10 cellular contexts compared by ENCODE assay signal in genomic region chr9:127950513-127951210, GRCh38. TPM values are rescaled to one million over a fixed set of nuclear protein-coding genes. Genes with fewer than 3 reads are reported as not detected.
DNase-seq lines count a peak whose midpoint lies in the region; ATAC-seq, FAIRE-seq and TF ChIP-seq lines count a peak whose summit lies in the region.
"Had no signal": no experiment of that assay in that cellular context is flagged by ENCODE, and none has a peak within 500 bp of the region (broad histone marks: within the 10 kb centered on the region; RNA-seq: fewer than 3 reads in every experiment).

No MANE protein-coding gene starts in this region.

- peak overlapping the region; percentile 72 for H3K27ac ChIP-seq in Panc1 (ENCODE audit: low read length)
- H3K27ac ChIP-seq in GM12878 (ENCODE audit: control insufficient read depth, insufficient read depth), result no peak overlapping the region
- H3K27ac ChIP-seq: tibial artery had no signal

- 92% methylated on average over 20 of the region's 20 CpGs for WGBS in GM12878 (ENCODE audit: insufficient coverage, insufficient replicate concordance, low lambda C conversion rate, missing lambda C conversion rate)

- peak overlapping the region; percentile 44 to 54 for H3K4me3 Mint-ChIP-seq in stimulated activated naive CD8-positive, alpha-beta T cell treated with anti-CD3 and anti-CD28 coated beads, Interleukin-15, amount 100 ng/mL, for 72 hours
- H3K4me3 Mint-ChIP-seq in activated T-cell treated with anti-CD3 and anti-CD28 coated beads, Interleukin-2, amount 50 U/mL, for 4 hours, result no peak overlapping the region

- DNase-seq in Panc1 (ENCODE audit: low read depth, low spot score) (no peak), GM12878 (ENCODE audit: low read depth, low spot score) (no peak), hippocampal formation (lab: John Stamatoyannopoulos, UW) (peak; percentile 93 to 98), islet precursor cell (no peak), DMS 273 treated with DMSO at 0.1 percent for 48 hours (lab: John Stamatoyannopoulos, UW) (no peak), NCI-H774 (lab: John Stamatoyannopoulos, UW) (no peak)
- no peak for DNase-seq in stimulated activated naive CD8-positive, alpha-beta T cell treated with anti-CD3 and anti-CD28 coated beads, Interleukin-15, amount 100 ng/mL, for 72 hours
- DNase-seq in activated T-cell treated with anti-CD3 and anti-CD28 coated beads, Interleukin-2, amount 50 U/mL, for 4 hours, result no peak
- DNase-seq: KG1, tibial artery had no signal

- ATAC-seq in Panc1 (no peak), GM12878 (no peak)
- ATAC-seq in stimulated activated naive CD8-positive, alpha-beta T cell treated with anti-CD3 and anti-CD28 coated beads, Interleukin-15, amount 100 ng/mL, for 72 hours, result no peak
- ATAC-seq in activated T-cell treated with anti-CD3 and anti-CD28 coated beads, Interleukin-2, amount 50 U/mL, for 4 hours, result no peak

- H4K20me1 ChIP-seq in GM12878 (ENCODE audit: control insufficient read depth, insufficient read depth), result 0 out of 2 replicates have a peak, but pooled peaks cover 3% of the 10 kb centered on the region

- no peak for TF ChIP-seq RAD21 in GM12878 (IDR thresholded peaks at IDR 0.05; ENCODE audit: insufficient read depth, low read depth, low read length)

- no TSS peak for BruUV-seq in Panc1 (replicated peaks; lab: Mats Ljungman, UMichigan)
- no TSS peak for BruUV-seq in GM12878 (replicated peaks; lab: Mats Ljungman, UMichigan)

- H3K79me2 ChIP-seq in GM12878 (ENCODE audit: control insufficient read depth, insufficient read depth, low read length), result peaks cover 1% of the 10 kb centered on the region

- no peaks in the 10 kb centered on the region for H3K9me3 Mint-ChIP-seq in stimulated activated naive CD8-positive, alpha-beta T cell treated with anti-CD3 and anti-CD28 coated beads, Interleukin-15, amount 100 ng/mL, for 72 hours
- no peaks in the 10 kb centered on the region for H3K9me3 Mint-ChIP-seq in activated T-cell treated with anti-CD3 and anti-CD28 coated beads, Interleukin-2, amount 50 U/mL, for 4 hours

- no peaks in the 10 kb centered on the region for H3K27me3 Mint-ChIP-seq in stimulated activated naive CD8-positive, alpha-beta T cell treated with anti-CD3 and anti-CD28 coated beads, Interleukin-15, amount 100 ng/mL, for 72 hours
- no peaks in the 10 kb centered on the region for H3K27me3 Mint-ChIP-seq in activated T-cell treated with anti-CD3 and anti-CD28 coated beads, Interleukin-2, amount 50 U/mL, for 4 hours (ENCODE audit: low read depth)

- in situ Hi-C loops in Panc1 (cut with HindIII; ENCODE audit: low pct_unique_long_range_greater_than_20kb, low sequenced_read_pairs), result no loop called here
- in situ Hi-C loops in GM12878 (cut with MboI), result no loop called here

- H3K9ac ChIP-seq in GM12878 (ENCODE audit: control insufficient read depth, insufficient read depth, low read length), result no peak overlapping the region

- intact Hi-C loops in Panc1 (cut with micrococcal nuclease; ENCODE audit: unreplicated experiment) (no loop called here), GM12878 (cut with micrococcal nuclease; ENCODE audit: unreplicated experiment) (no loop called here)

- TF ChIP-seq POLR2A in GM12878 (IDR thresholded peaks at IDR 0.05; ENCODE audit: low read depth, low read length), result peak; percentile 35; the same call in 1 of the 2 replicates

- no peak for FAIRE-seq in GM12878 (lab: Jason Lieb, UNC)

- peak overlapping the region; percentile 78 to 92 for H3K27ac Mint-ChIP-seq in stimulated activated naive CD8-positive, alpha-beta T cell treated with anti-CD3 and anti-CD28 coated beads, Interleukin-15, amount 100 ng/mL, for 72 hours

- H3K4me3 ChIP-seq in Panc1 (ENCODE audit: low read depth in 2 of 2, low read length in 2 of 2) (no peak overlapping the region), GM12878 (no peak overlapping the region)
- H3K4me3 ChIP-seq: tibial artery had no signal

- H3K4me2 ChIP-seq in GM12878 (ENCODE audit: control insufficient read depth, insufficient read depth), result no peak overlapping the region

- H3K4me1 ChIP-seq in Panc1 (ENCODE audit: control insufficient read depth, insufficient read depth, low read length) (peaks cover 92% of the 10 kb centered on the region), GM12878 (ENCODE audit: control insufficient read depth, insufficient read depth, low read length) (peaks cover 7% of the 10 kb centered on the region)

- H3K27me3 ChIP-seq in Panc1 (ENCODE audit: control insufficient read depth, insufficient read depth, low read length), result no peaks in the 10 kb centered on the region
- H3K27me3 ChIP-seq in GM12878 (replicated peaks in 1 of 2; ENCODE audit: control insufficient read depth in 2 of 2, insufficient read depth in 2 of 2, low read length in 1 of 2), result no peaks in the 10 kb centered on the region
- H3K27me3 ChIP-seq: tibial artery had no signal

- CTCF ChIA-PET in Panc1 (lab: Charles Lee) (no interaction called here), GM12878 (lab: Yijun Ruan, JAX) (interaction anchor here (0.5 to 13.8 kb wide), 2 partner anchors 82 to 166 kb away, joined by 3 to 332 read pairs; no protein-coding TSS in a partner anchor)

- H3K9me3 ChIP-seq in Panc1 (ENCODE audit: control insufficient read depth, insufficient read depth, low read depth, low read length), result no peaks in the 10 kb centered on the region
- H3K9me3 ChIP-seq in GM12878 (replicated peaks; ENCODE audit: control insufficient read depth, insufficient read depth, low read length), result no peaks in the 10 kb centered on the region
- H3K9me3 ChIP-seq: tibial artery had no signal

- peaks cover 10% of the 10 kb centered on the region for H3K36me3 Mint-ChIP-seq in activated T-cell treated with anti-CD3 and anti-CD28 coated beads, Interleukin-2, amount 50 U/mL, for 4 hours (ENCODE audit: insufficient read depth)

- H3K36me3 ChIP-seq in Panc1 (ENCODE audit: control insufficient read depth, insufficient read depth, low read length) (no peaks in the 10 kb centered on the region), GM12878 (ENCODE audit: control insufficient read depth in 2 of 2, insufficient read depth in 2 of 2, low read length in 1 of 2) (no peaks in the 10 kb centered on the region; a peak in 2 of 4 replicates)

- RAD21 ChIA-PET in GM12878 (lab: Charles Lee; ENCODE audit: unreplicated experiment), result interaction anchor here (1.3 kb wide), 1 partner anchor 97 kb away, joined by 3 read pairs; no protein-coding TSS in a partner anchor

- SMC1A ChIA-PET in GM12878 (lab: Charles Lee; ENCODE audit: uncharacterized antibody, unreplicated experiment), result no interaction called here

- POLR2A ChIA-PET in Panc1 (lab: Charles Lee) (no interaction called here), GM12878 (lab: Charles Lee) (no interaction called here)

- no peak overlapping the region for H2AFZ ChIP-seq in GM12878 (ENCODE audit: control insufficient read depth, low read depth, low read length)

- TF ChIP-seq CTCF in Panc1 (IDR thresholded peaks at IDR 0.05) (no peak), GM12878 (IDR thresholded peaks at IDR 0.05 in 2 of 3, conservative IDR thresholded peaks at IDR 0.05 in 1 of 3; ENCODE audit: control insufficient read depth in 2 of 3, extremely low read depth in 1 of 3, insufficient read depth in 1 of 3, low read depth in 3 of 3, low read length in 3 of 3) (no peak)

- TF ChIP-seq EP300 in GM12878 (IDR thresholded peaks at IDR 0.05; ENCODE audit: borderline replicate concordance in 1 of 2, control insufficient read depth in 1 of 2, low read depth in 2 of 2, low read length in 2 of 2), result no peak

- peaks cover 98% of the 10 kb centered on the region for H3K4me1 Mint-ChIP-seq in stimulated activated naive CD8-positive, alpha-beta T cell treated with anti-CD3 and anti-CD28 coated beads, Interleukin-15, amount 100 ng/mL, for 72 hours
- H3K4me1 Mint-ChIP-seq in activated T-cell treated with anti-CD3 and anti-CD28 coated beads, Interleukin-2, amount 50 U/mL, for 4 hours (ENCODE audit: low read depth), result peaks cover 61% of the 10 kb centered on the region

RNA-seq across cellular contexts. Expression of gene DPM2, which starts 13.0 kb away (rescaled TPM):
- total RNA-seq in Panc1 (2021; ENCODE audit: unreplicated experiment), result 58.7 TPM
- polyA plus RNA-seq in Panc1 (2012; ENCODE audit: insufficient read length), result 51.1 TPM
- total RNA-seq in GM12878 (2013; cell fraction: nucleolus; rRNA removed), result 35.0 and 35.4 TPM in 2 replicates
- 36.3 and 40.3 TPM in 2 replicates for total RNA-seq in GM12878 (2014; rRNA removed)
- 30.6 and 31.7 TPM in 2 replicates for total RNA-seq in GM12878 (2014; rRNA removed; fragmentation: Illumina TruSeq; extraction: Trizol)
- 40.7 and 44.0 TPM in 2 replicates for total RNA-seq in GM12878 (2021)
- 17.4 TPM for polyA plus RNA-seq in GM12878 (2011; ENCODE audit: low read depth)
- polyA plus RNA-seq in GM12878 (2011; rRNA removed), result 25.8 and 49.2 TPM in 2 replicates
- 73.3 and 82.9 TPM in 2 replicates for polyA plus RNA-seq in GM12878 (2011; cell fraction: cytosol; rRNA removed)
- 54.9 and 64.6 TPM in 2 replicates for polyA plus RNA-seq in GM12878 (2011; cell fraction: nucleus; rRNA removed)
- polyA plus RNA-seq in GM12878 (2012), result 30.5 and 35.8 TPM in 2 replicates
- 24.3 and 45.4 TPM in 2 replicates for polyA plus RNA-seq in GM12878 (2014; fragmentation: Illumina TruSeq; extraction: Trizol)
- 10 to 100 TPM; 22.7 to 24.2 TPM for polyA plus RNA-seq in GM12878 (2014; fragmentation: Nextera tagmentation; extraction: Ambion mirVana)
- 54.3 and 56.5 TPM in 2 replicates for polyA plus RNA-seq in GM12878 (2014; rRNA removed)
- 10 to 100 TPM; 76.7 to 77.9 TPM for polyA plus RNA-seq in GM12878 (2016; fragmentation: Nextera tagmentation; extraction: Ambion mirVana)
- polyA minus RNA-seq in GM12878 (2011; rRNA and poly(A)+ RNA removed), result 39.4 and 64.4 TPM in 2 replicates
- polyA minus RNA-seq in GM12878 (2011; cell fraction: cytosol; rRNA and poly(A)+ RNA removed), result 27.0 and 30.2 TPM in 2 replicates
- 38.0 and 63.1 TPM in 2 replicates for polyA minus RNA-seq in GM12878 (2011; cell fraction: nucleus; rRNA and poly(A)+ RNA removed)
- total RNA-seq in activated T-cell treated with anti-CD3 and anti-CD28 coated beads, Interleukin-2, amount 50 U/mL, for 4 hours, result 10 to 100 TPM; 89.6 to 91.5 (median 89.9) TPM

RNA-seq across cellular contexts. Expression of gene PIP5KL1, which starts 20.1 kb away (rescaled TPM):
- total RNA-seq in Panc1 (2021; ENCODE audit: unreplicated experiment) (7.8 TPM), GM12878 (2014; rRNA removed) (0.40 TPM in 1 of 2 replicates, not detected in the other), GM12878 (2014; rRNA removed; fragmentation: Illumina TruSeq; extraction: Trizol) (0.14 and 0.22 TPM in 2 replicates), GM12878 (2021) (0.32 and 0.64 TPM in 2 replicates)
- polyA plus RNA-seq in Panc1 (2012; ENCODE audit: insufficient read length), result 10.9 TPM
- 1.9 and 2.0 TPM in 2 replicates for total RNA-seq in GM12878 (2013; cell fraction: nucleolus; rRNA removed)
- polyA plus RNA-seq in GM12878 (2011; ENCODE audit: low read depth), result 0.41 TPM
- polyA plus RNA-seq in GM12878 (2011; rRNA removed) (0.12 and 0.50 TPM in 2 replicates), GM12878 (2014; fragmentation: Illumina TruSeq; extraction: Trizol) (0.04 TPM in 1 of 2 replicates, not detected in the other), GM12878 (2014; fragmentation: Nextera tagmentation; extraction: Ambion mirVana) (not detected), GM12878 (2014; rRNA removed) (0.55 and 0.67 TPM in 2 replicates), GM12878 (2016; fragmentation: Nextera tagmentation; extraction: Ambion mirVana) (under 1 TPM; 0.11 to 0.47 TPM)
- 0.34 and 0.52 TPM in 2 replicates for polyA plus RNA-seq in GM12878 (2011; cell fraction: cytosol; rRNA removed)
- polyA plus RNA-seq in GM12878 (2011; cell fraction: nucleus; rRNA removed), result 2.2 and 3.0 TPM in 2 replicates
- 0.60 and 1.1 TPM in 2 replicates for polyA plus RNA-seq in GM12878 (2012)
- 0.10 TPM in 1 of 2 replicates, not detected in the other for polyA minus RNA-seq in GM12878 (2011; rRNA and poly(A)+ RNA removed)
- not detected in 2 replicates for polyA minus RNA-seq in GM12878 (2011; cell fraction: cytosol; rRNA and poly(A)+ RNA removed)
- 0.57 and 0.85 TPM in 2 replicates for polyA minus RNA-seq in GM12878 (2011; cell fraction: nucleus; rRNA and poly(A)+ RNA removed)
- total RNA-seq in activated T-cell treated with anti-CD3 and anti-CD28 coated beads, Interleukin-2, amount 50 U/mL, for 4 hours, result 1 to 10 TPM; 2.3 to 3.5 (median 2.8) TPM

RNA-seq across cellular contexts. Expression of gene EEIG1, which starts 30.1 kb away (rescaled TPM):
- total RNA-seq in Panc1 (2021; ENCODE audit: unreplicated experiment), result 361 TPM
- 215 TPM for polyA plus RNA-seq in Panc1 (2012; ENCODE audit: insufficient read length)
- total RNA-seq in GM12878 (2013; cell fraction: nucleolus; rRNA removed), result 23.5 and 27.2 TPM in 2 replicates
- 7.4 TPM in 2 replicates for total RNA-seq in GM12878 (2014; rRNA removed)
- 8.5 and 9.5 TPM in 2 replicates for total RNA-seq in GM12878 (2014; rRNA removed; fragmentation: Illumina TruSeq; extraction: Trizol)
- total RNA-seq in GM12878 (2021), result 69.7 and 75.9 TPM in 2 replicates
- 116 TPM for polyA plus RNA-seq in GM12878 (2011; ENCODE audit: low read depth)
- polyA plus RNA-seq in GM12878 (2011; rRNA removed), result 3.3 and 6.6 TPM in 2 replicates
- polyA plus RNA-seq in GM12878 (2011; cell fraction: cytosol; rRNA removed), result 10.5 and 12.0 TPM in 2 replicates
- polyA plus RNA-seq in GM12878 (2011; cell fraction: nucleus; rRNA removed), result 13.2 and 14.7 TPM in 2 replicates
- 61.5 and 83.9 TPM in 2 replicates for polyA plus RNA-seq in GM12878 (2012)
- polyA plus RNA-seq in GM12878 (2014; fragmentation: Illumina TruSeq; extraction: Trizol), result 7.2 and 16.9 TPM in 2 replicates
- polyA plus RNA-seq in GM12878 (2014; fragmentation: Nextera tagmentation; extraction: Ambion mirVana), result 1 to 10 TPM; 1.2 to 2.7 TPM
- polyA plus RNA-seq in GM12878 (2014; rRNA removed), result 20.7 and 21.5 TPM in 2 replicates
- 10 to 100 TPM in 1 of 2 experiments, 1 to 10 TPM in 1; 8.5 to 12.9 TPM for polyA plus RNA-seq in GM12878 (2016; fragmentation: Nextera tagmentation; extraction: Ambion mirVana)
- 2.9 and 6.1 TPM in 2 replicates for polyA minus RNA-seq in GM12878 (2011; rRNA and poly(A)+ RNA removed)
- polyA minus RNA-seq in GM12878 (2011; cell fraction: cytosol; rRNA and poly(A)+ RNA removed), result 4.0 and 8.6 TPM in 2 replicates
- polyA minus RNA-seq in GM12878 (2011; cell fraction: nucleus; rRNA and poly(A)+ RNA removed), result 2.8 and 6.3 TPM in 2 replicates
- 10 to 100 TPM; 75.5 to 87.3 (median 86.0) TPM for total RNA-seq in activated T-cell treated with anti-CD3 and anti-CD28 coated beads, Interleukin-2, amount 50 U/mL, for 4 hours

RNA-seq across cellular contexts. Expression of gene ST6GALNAC4, which starts 33.8 kb away (rescaled TPM):
- 38.0 TPM for total RNA-seq in Panc1 (2021; ENCODE audit: unreplicated experiment)
- polyA plus RNA-seq in Panc1 (2012; ENCODE audit: insufficient read length), result 69.5 TPM
- total RNA-seq in GM12878 (2013; cell fraction: nucleolus; rRNA removed), result 98.4 and 112 TPM in 2 replicates
- total RNA-seq in GM12878 (2014; rRNA removed), result 48.3 and 57.4 TPM in 2 replicates
- 20.7 and 23.7 TPM in 2 replicates for total RNA-seq in GM12878 (2014; rRNA removed; fragmentation: Illumina TruSeq; extraction: Trizol)
- 56.1 and 64.1 TPM in 2 replicates for total RNA-seq in GM12878 (2021)
- 11.8 TPM for polyA plus RNA-seq in GM12878 (2011; ENCODE audit: low read depth)
- polyA plus RNA-seq in GM12878 (2011; rRNA removed), result 6.9 and 16.4 TPM in 2 replicates
- polyA plus RNA-seq in GM12878 (2011; cell fraction: cytosol; rRNA removed), result 38.1 and 52.2 TPM in 2 replicates
- 59.2 and 59.5 TPM in 2 replicates for polyA plus RNA-seq in GM12878 (2011; cell fraction: nucleus; rRNA removed)
- 40.4 and 47.8 TPM in 2 replicates for polyA plus RNA-seq in GM12878 (2012)
- 3.0 and 13.5 TPM in 2 replicates for polyA plus RNA-seq in GM12878 (2014; fragmentation: Illumina TruSeq; extraction: Trizol)
- 1 to 10 TPM; 4.2 to 6.6 TPM for polyA plus RNA-seq in GM12878 (2014; fragmentation: Nextera tagmentation; extraction: Ambion mirVana)
- polyA plus RNA-seq in GM12878 (2014; rRNA removed), result 63.2 and 68.1 TPM in 2 replicates
- polyA plus RNA-seq in GM12878 (2016; fragmentation: Nextera tagmentation; extraction: Ambion mirVana), result 10 to 100 TPM; 46.7 to 49.9 TPM
- 23.9 and 54.0 TPM in 2 replicates for polyA minus RNA-seq in GM12878 (2011; rRNA and poly(A)+ RNA removed)
- polyA minus RNA-seq in GM12878 (2011; cell fraction: cytosol; rRNA and poly(A)+ RNA removed), result 25.1 and 31.3 TPM in 2 replicates
- polyA minus RNA-seq in GM12878 (2011; cell fraction: nucleus; rRNA and poly(A)+ RNA removed), result 27.2 and 51.5 TPM in 2 replicates
- total RNA-seq in activated T-cell treated with anti-CD3 and anti-CD28 coated beads, Interleukin-2, amount 50 U/mL, for 4 hours, result 10 to 100 TPM; 22.0 to 25.7 (median 24.7) TPM

RNA-seq across cellular contexts. Expression of gene ST6GALNAC6, which starts 51.3 kb away (rescaled TPM):
- total RNA-seq in Panc1 (2021; ENCODE audit: unreplicated experiment) (50.2 TPM), GM12878 (2014; rRNA removed) (22.6 and 27.0 TPM in 2 replicates), GM12878 (2014; rRNA removed; fragmentation: Illumina TruSeq; extraction: Trizol) (16.0 and 17.6 TPM in 2 replicates), GM12878 (2021) (21.1 and 23.2 TPM in 2 replicates)
- 98.1 TPM for polyA plus RNA-seq in Panc1 (2012; ENCODE audit: insufficient read length)
- 55.6 and 55.9 TPM in 2 replicates for total RNA-seq in GM12878 (2013; cell fraction: nucleolus; rRNA removed)
- 9.5 TPM for polyA plus RNA-seq in GM12878 (2011; ENCODE audit: low read depth)
- polyA plus RNA-seq in GM12878 (2011; rRNA removed) (13.9 and 24.6 TPM in 2 replicates), GM12878 (2014; fragmentation: Illumina TruSeq; extraction: Trizol) (7.2 and 16.1 TPM in 2 replicates), GM12878 (2014; fragmentation: Nextera tagmentation; extraction: Ambion mirVana) (under 1 TPM; 0.40 to 0.48 TPM), GM12878 (2014; rRNA removed) (24.0 and 24.7 TPM in 2 replicates), GM12878 (2016; fragmentation: Nextera tagmentation; extraction: Ambion mirVana) (10 to 100 TPM; 12.6 to 12.7 TPM)
- polyA plus RNA-seq in GM12878 (2011; cell fraction: cytosol; rRNA removed), result 28.4 and 35.1 TPM in 2 replicates
- 55.5 and 94.2 TPM in 2 replicates for polyA plus RNA-seq in GM12878 (2011; cell fraction: nucleus; rRNA removed)
- 19.0 and 22.5 TPM in 2 replicates for polyA plus RNA-seq in GM12878 (2012)
- 20.8 and 26.1 TPM in 2 replicates for polyA minus RNA-seq in GM12878 (2011; rRNA and poly(A)+ RNA removed)
- 4.7 and 8.0 TPM in 2 replicates for polyA minus RNA-seq in GM12878 (2011; cell fraction: cytosol; rRNA and poly(A)+ RNA removed)
- polyA minus RNA-seq in GM12878 (2011; cell fraction: nucleus; rRNA and poly(A)+ RNA removed), result 12.1 and 16.7 TPM in 2 replicates
- 10 to 100 TPM; 25.9 to 31.5 (median 31.0) TPM for total RNA-seq in activated T-cell treated with anti-CD3 and anti-CD28 coated beads, Interleukin-2, amount 50 U/mL, for 4 hours

Comparison
In these comparisons a context has a peak if more than half of its experiments do, and no peak if none do; other contexts are left out.
1. DNase-seq: peak in hippocampal formation (2 of 2); none in Panc1 (single experiment), GM12878 (single experiment), stimulated activated naive CD8-positive, alpha-beta T cell treated with anti-CD3 and anti-CD28 coated beads, Interleukin-15, amount 100 ng/mL, for 72 hours (0 of 2), islet precursor cell (single experiment), DMS 273 treated with DMSO at 0.1 percent for 48 hours (single experiment), activated T-cell treated with anti-CD3 and anti-CD28 coated beads, Interleukin-2, amount 50 U/mL, for 4 hours (single experiment) and NCI-H774 (single experiment).